Comparison of ENCODE assay signal across 31 cellular contexts in the genomic region with DNA sequence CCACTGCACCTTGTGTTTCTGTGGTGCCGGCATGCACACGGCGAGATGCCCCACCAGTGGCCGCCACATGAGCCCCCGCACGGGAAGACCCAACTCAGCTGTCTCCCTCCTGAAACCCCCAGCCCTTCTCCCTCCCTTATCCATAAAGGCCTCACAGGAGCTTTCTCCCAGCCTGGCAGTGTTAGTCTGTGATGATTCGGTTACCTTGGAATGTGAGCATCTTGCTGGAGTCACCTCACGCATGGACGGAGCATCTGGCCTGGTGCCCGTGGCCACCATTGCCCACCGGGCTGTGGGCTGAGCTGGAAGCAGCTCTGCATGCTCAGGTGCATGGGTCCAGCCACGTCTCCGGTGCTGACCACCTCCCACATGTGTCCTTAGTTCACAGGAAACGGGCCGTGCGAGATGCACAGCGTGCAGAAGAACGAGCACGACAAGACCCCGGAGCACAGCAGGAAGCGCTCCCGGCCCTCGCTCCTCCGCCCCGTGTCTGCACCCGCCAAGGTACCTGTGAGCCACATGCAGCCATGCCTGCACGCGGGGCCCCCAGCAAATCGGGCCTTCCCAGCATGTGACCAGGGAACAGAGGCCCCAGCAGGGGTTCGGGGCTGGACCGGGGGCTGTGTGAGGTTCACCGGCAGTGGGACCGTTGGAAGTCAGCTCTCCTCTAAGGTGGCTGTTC. TPM values are rescaled to one million over a fixed set of nuclear protein-coding genes. Genes with fewer than 3 reads are reported as not detected.
DNase-seq lines count a peak whose midpoint lies in the region; FAIRE-seq and TF ChIP-seq lines count a peak whose summit lies in the region.
"Had no signal": no experiment of that assay in that cellular context is flagged by ENCODE, and none has a peak within 500 bp of the region (broad histone marks: within the 10 kb centered on the region; RNA-seq: fewer than 3 reads in every experiment).

No MANE protein-coding gene starts in this region.

- no peaks in the 10 kb centered on the region for H3K9me3 ChIP-seq in astrocyte (ENCODE audit: insufficient read depth, low read depth, low read length)
- H3K9me3 ChIP-seq: esophagus muscularis mucosa, left lung, Peyer's patch, thoracic aorta had no signal

- H3K36me3 Mint-ChIP-seq in astrocyte (ENCODE audit: low read depth, unreplicated experiment), result peaks cover 33% of the 10 kb centered on the region

- H3K27ac Mint-ChIP-seq in astrocyte (ENCODE audit: unreplicated experiment), result peak overlapping the region; percentile 92
- H3K27ac Mint-ChIP-seq: activated CD8-positive, alpha-beta T cell treated with anti-CD3 and anti-CD28 coated beads, Interleukin-2, amount 10 ng/mL, durations not matched to agents 7 days and 5 days; activated naive CD4-positive, alpha-beta T cell treated with anti-CD3 and anti-CD28 coated beads, Interleukin-2, amount 10 ng/mL, durations not matched to agents 7 days and 5 days; B cell; natural killer cell treated with Interleukin-12 subunit alpha and Interleukin-12 subunit beta and Interleukin-15 and Interleukin-18, amount 100 ng/mL, for 72 hours; progenitor cell of endocrine pancreas; stimulated activated naive B cell treated with anti-CD40 and anti-IgM and Interleukin-4, amounts not matched to agents 10 μg/mL and 1 μg/mL and 100 μg/mL, for 72 hours had no signal

- no peaks in the 10 kb centered on the region for H3K27me3 Mint-ChIP-seq in astrocyte (ENCODE audit: low read depth, unreplicated experiment)
- H3K27me3 Mint-ChIP-seq: activated naive CD4-positive, alpha-beta T cell treated with anti-CD3 and anti-CD28 coated beads, Interleukin-2, amount 10 ng/mL, durations not matched to agents 7 days and 5 days; B cell; natural killer cell treated with Interleukin-12 subunit alpha and Interleukin-12 subunit beta and Interleukin-15 and Interleukin-18, amount 100 ng/mL, for 72 hours; progenitor cell of endocrine pancreas; stimulated activated naive B cell treated with anti-CD40 and anti-IgM and Interleukin-4, amounts not matched to agents 10 μg/mL and 1 μg/mL and 100 μg/mL, for 72 hours had no signal

- H3K79me2 ChIP-seq in astrocyte (ENCODE audit: insufficient read depth, low read length), result peaks cover 21% of the 10 kb centered on the region

- H3K4me3 Mint-ChIP-seq in astrocyte (ENCODE audit: unreplicated experiment), result peak overlapping the region; percentile 9
- H3K4me3 Mint-ChIP-seq: activated CD8-positive, alpha-beta T cell treated with anti-CD3 and anti-CD28 coated beads, Interleukin-2, amount 10 ng/mL, durations not matched to agents 7 days and 5 days; activated naive CD4-positive, alpha-beta T cell treated with anti-CD3 and anti-CD28 coated beads, Interleukin-2, amount 10 ng/mL, durations not matched to agents 7 days and 5 days; activated T-cell treated with anti-CD3 and anti-CD28 coated beads, Interleukin-2, amount 50 U/mL, for 4 hours; B cell; natural killer cell treated with Interleukin-12 subunit alpha and Interleukin-12 subunit beta and Interleukin-15 and Interleukin-18, amount 100 ng/mL, for 72 hours; stimulated activated naive B cell treated with anti-CD40 and anti-IgM and Interleukin-4, amounts not matched to agents 10 μg/mL and 1 μg/mL and 100 μg/mL, for 72 hours had no signal

- H4K20me1 ChIP-seq in astrocyte (ENCODE audit: insufficient read depth, low read length), result peaks cover 67% of the 10 kb centered on the region

- peaks cover 11% of the 10 kb centered on the region for H3K4me1 Mint-ChIP-seq in astrocyte (ENCODE audit: low read depth, unreplicated experiment)
- H3K4me1 Mint-ChIP-seq: activated naive CD4-positive, alpha-beta T cell treated with anti-CD3 and anti-CD28 coated beads, Interleukin-2, amount 10 ng/mL, durations not matched to agents 7 days and 5 days; B cell; stimulated activated naive B cell treated with anti-CD40 and anti-IgM and Interleukin-4, amounts not matched to agents 10 μg/mL and 1 μg/mL and 100 μg/mL, for 72 hours had no signal

- DNase-seq in AG08396 (ENCODE audit: low spot score) (peak; percentile 70), HT1080 (ENCODE audit: low read depth) (peak; percentile 38), astrocyte (ENCODE audit: low read depth) (peak; percentile 74), kidney tubule cell (ENCODE audit: low spot score) (peak; percentile 80), NCI-H446 treated with DMSO at 0.1 percent for 48 hours (lab: John Stamatoyannopoulos, UW) (no peak), AG20443 (ENCODE audit: low spot score) (no peak), GM03348 (ENCODE audit: low spot score) (no peak), NCI-H1092 treated with DMSO at 0.1 percent for 48 hours (lab: John Stamatoyannopoulos, UW) (no peak)
- DNase-seq: activated CD4-positive, CD25-positive, alpha-beta regulatory T cell; activated CD8-positive, alpha-beta T cell treated with anti-CD3 and anti-CD28 coated beads, Interleukin-2, amount 10 ng/mL, durations not matched to agents 7 days and 5 days; activated naive CD4-positive, alpha-beta T cell treated with anti-CD3 and anti-CD28 coated beads, Interleukin-2, amount 10 ng/mL, durations not matched to agents 7 days and 5 days; activated T-cell treated with anti-CD3 and anti-CD28 coated beads, Interleukin-2, amount 50 U/mL, for 4 hours; anterior cingulate cortex; cerebellar nuclear complex; DMS79; effector memory CD4-positive, alpha-beta T cell; midbrain; MM.1S; NCI-H1694; NCI-H345; Peyer's patch; stimulated activated CD4-positive, alpha-beta T cell treated with anti-CD3 and anti-CD28 coated beads, Interleukin-2, amount 100 ng/mL, for 24 hours; stimulated activated naive B cell treated with anti-CD40 and anti-IgM and Interleukin-4, amounts not matched to agents 10 μg/mL and 1 μg/mL and 100 μg/mL, for 72 hours; T-helper 9 cell had no signal

- peak; percentile 26 for FAIRE-seq in astrocyte (lab: Jason Lieb, UNC)

- peak overlapping the region; percentile 71 for H3K27ac ChIP-seq in astrocyte (ENCODE audit: low read depth, low read length)
- H3K27ac ChIP-seq: esophagus muscularis mucosa, left lung, Peyer's patch, SK-N-MC, thoracic aorta had no signal

- H3K4me1 ChIP-seq in astrocyte (ENCODE audit: insufficient read depth, low read length), result peaks cover 23% of the 10 kb centered on the region
- H3K4me1 ChIP-seq: esophagus muscularis mucosa, left lung, Peyer's patch had no signal

- no peak for TF ChIP-seq CTCF in astrocyte (IDR thresholded peaks at IDR 0.05; ENCODE audit: insufficient read depth, low read depth, low read length)

- H3K36me3 ChIP-seq in astrocyte (ENCODE audit: insufficient read depth, low read length), result peaks cover 37% of the 10 kb centered on the region

- H2AFZ ChIP-seq in astrocyte (ENCODE audit: low read depth, low read length), result no peak overlapping the region

- H3K4me3 ChIP-seq in astrocyte (ENCODE audit: insufficient read depth, low read depth, low read length), result no peak overlapping the region
- H3K4me3 ChIP-seq: esophagus muscularis mucosa, left lung, Peyer's patch, SK-N-MC, thoracic aorta had no signal

- H3K4me2 ChIP-seq in astrocyte (ENCODE audit: low read length), result peak overlapping the region; percentile 77

- peak overlapping the region; percentile 65 for H3K9ac ChIP-seq in astrocyte (ENCODE audit: low read length)

- H3K27me3 ChIP-seq in astrocyte (ENCODE audit: insufficient read depth, low read length), result no peaks in the 10 kb centered on the region
- H3K27me3 ChIP-seq: esophagus muscularis mucosa, left lung, Peyer's patch had no signal

- H3K9me3 Mint-ChIP-seq in astrocyte (ENCODE audit: unreplicated experiment), result no peaks in the 10 kb centered on the region
- H3K9me3 Mint-ChIP-seq: activated naive CD4-positive, alpha-beta T cell treated with anti-CD3 and anti-CD28 coated beads, Interleukin-2, amount 10 ng/mL, durations not matched to agents 7 days and 5 days; activated T-cell treated with anti-CD3 and anti-CD28 coated beads, Interleukin-2, amount 50 U/mL, for 4 hours; natural killer cell treated with Interleukin-12 subunit alpha and Interleukin-12 subunit beta and Interleukin-15 and Interleukin-18, amount 100 ng/mL, for 72 hours; stimulated activated naive B cell treated with anti-CD40 and anti-IgM and Interleukin-4, amounts not matched to agents 10 μg/mL and 1 μg/mL and 100 μg/mL, for 72 hours had no signal

RNA-seq across cellular contexts. Expression of a gene that starts 22.0 kb away (rescaled TPM):
- 14.6 and 20.0 TPM in 2 replicates for total RNA-seq in HT1080 (2014; rRNA removed; shearing (Covaris generic))
- 19.0 and 19.7 TPM in 2 replicates for polyA plus RNA-seq in HT1080 (2015; cell fraction: cytosol; rRNA removed)
- 61.9 and 78.8 TPM in 2 replicates for polyA plus RNA-seq in HT1080 (2015; cell fraction: nucleus; rRNA removed)
- 79.8 and 86.1 TPM in 2 replicates for total RNA-seq in astrocyte

RNA-seq across cellular contexts. Expression of a gene that starts 37.6 kb away (rescaled TPM):
- total RNA-seq in HT1080 (2014; rRNA removed; shearing (Covaris generic)), result not detected in 2 replicates
- 0.72 TPM in 1 of 2 replicates, not detected in the other for polyA plus RNA-seq in HT1080 (2015; cell fraction: cytosol; rRNA removed)
- polyA plus RNA-seq in HT1080 (2015; cell fraction: nucleus; rRNA removed), result 0.11 TPM in 1 of 2 replicates, not detected in the other
- total RNA-seq in astrocyte, result not detected in 2 replicates
- total RNA-seq: progenitor cell of endocrine pancreas had no signal

Comparison
In these comparisons a context has a peak if more than half of its experiments do, and no peak if none do; other contexts are left out.
1. DNase-seq: peak in AG08396 (single experiment), HT1080 (single experiment), astrocyte (single experiment) and kidney tubule cell (single experiment); none in NCI-H446 treated with DMSO at 0.1 percent for 48 hours (single experiment), AG20443 (single experiment), GM03348 (single experiment) and NCI-H1092 treated with DMSO at 0.1 percent for 48 hours (single experiment).